Comparison of ENCODE assay signal across 11 cellular contexts in genomic region chr20:32052792-32053362, GRCh38. TPM values are rescaled to one million over a fixed set of nuclear protein-coding genes. Genes with fewer than 3 reads are reported as not detected.
DNase-seq lines count a peak whose midpoint lies in the region; ATAC-seq and TF ChIP-seq lines count a peak whose summit lies in the region.
"Had no signal": no experiment of that assay in that cellular context is flagged by ENCODE, and none has a peak within 500 bp of the region (broad histone marks: within the 10 kb centered on the region; RNA-seq: fewer than 3 reads in every experiment).

No MANE protein-coding gene starts in this region.

- POLR2A ChIA-PET in MCF 10A (lab: Yijun Ruan, JAX): no interaction called here

- no peaks in the 10 kb centered on the region for H3K9me3 ChIP-seq in breast epithelium
- no peaks in the 10 kb centered on the region for H3K9me3 ChIP-seq in lower lobe of right lung
- H3K9me3 ChIP-seq in vagina: no peaks in the 10 kb centered on the region

- H3K27ac Mint-ChIP-seq in MCF 10A (ENCODE audit: low read depth, unreplicated experiment) (no peak overlapping the region), mesothelial cell of epicardium (no peak overlapping the region)
- H3K27ac Mint-ChIP-seq in central memory CD8-positive, alpha-beta T cell (ENCODE audit: low read depth): no peak overlapping the region
- H3K27ac Mint-ChIP-seq: brain had no signal

- DNase-seq in breast epithelium (ENCODE audit: low spot score in 2 of 2) (no peak), MCF 10A (ENCODE audit: unreplicated experiment) (no peak), lower lobe of right lung (peak; percentile 90), vagina (ENCODE audit: extremely low spot score in 2 of 2) (no peak), SHP77 treated with DMSO at 0.1 percent for 48 hours (lab: John Stamatoyannopoulos, UW) (no peak), mesothelial cell of epicardium (ENCODE audit: low spot score in 2 of 2, unreplicated experiment in 2 of 2) (no peak)
- no peak for DNase-seq in central memory CD8-positive, alpha-beta T cell (ENCODE audit: low spot score in 2 of 2)

- H3K9me3 Mint-ChIP-seq in MCF 10A (ENCODE audit: unreplicated experiment) (no peaks in the 10 kb centered on the region), mesothelial cell of epicardium (no peaks in the 10 kb centered on the region)
- H3K9me3 Mint-ChIP-seq in central memory CD8-positive, alpha-beta T cell: no peaks in the 10 kb centered on the region

- TF ChIP-seq POLR2A in breast epithelium (IDR thresholded peaks at IDR 0.05) (no peak), vagina (IDR thresholded peaks at IDR 0.05) (no peak)

- intact Hi-C loops in breast epithelium (cut with DNase I; ENCODE audit: low total_unique reads) (no loop called here), MCF 10A (cut with micrococcal nuclease) (no loop called here), lower lobe of right lung (cut with DNase I) (no loop called here), vagina (cut with DNase I) (no loop called here)

- no peaks in the 10 kb centered on the region for H3K4me1 Mint-ChIP-seq in MCF 10A (ENCODE audit: insufficient read depth, unreplicated experiment)
- peaks cover 14% of the 10 kb centered on the region for H3K4me1 Mint-ChIP-seq in central memory CD8-positive, alpha-beta T cell
- peaks cover 4% of the 10 kb centered on the region for H3K4me1 Mint-ChIP-seq in mesothelial cell of epicardium

- H3K4me3 Mint-ChIP-seq in MCF 10A (ENCODE audit: unreplicated experiment) (no peak overlapping the region), mesothelial cell of epicardium (no peak overlapping the region)
- peak overlapping the region; percentile 43 for H3K4me3 Mint-ChIP-seq in central memory CD8-positive, alpha-beta T cell

- H3K27me3 Mint-ChIP-seq in MCF 10A (ENCODE audit: insufficient read depth, unreplicated experiment) (peaks cover 72% of the 10 kb centered on the region), mesothelial cell of epicardium (ENCODE audit: low read depth) (peaks cover 91% of the 10 kb centered on the region)
- H3K27me3 Mint-ChIP-seq in central memory CD8-positive, alpha-beta T cell: peaks cover 94% of the 10 kb centered on the region

- no TSS peak for BruUV-seq in MCF 10A (replicated peaks; lab: Mats Ljungman, UMichigan)

- ATAC-seq in central memory CD8-positive, alpha-beta T cell (replicated peaks; ENCODE audit: extremely low read depth, poor library complexity, severe bottlenecking): peak; percentile 24
- ATAC-seq in lower lobe of right lung: peak; percentile 69 to 86
- no peak for ATAC-seq in HG03095 (IDR thresholded peaks at IDR 0.05; ENCODE audit: unreplicated experiment)

- CTCF ChIA-PET in MCF 10A (lab: Yijun Ruan, JAX): interaction anchor here (0.7 to 2.7 kb wide), 2 partner anchors 22 to 102 kb away, joined by 6 to 15 read pairs; no protein-coding TSS in a partner anchor

- H3K4me3 ChIP-seq in breast epithelium: peak overlapping the region; percentile 18 to 60 (median 52)
- peak overlapping the region; percentile 53 for H3K4me3 ChIP-seq in lower lobe of right lung
- H3K4me3 ChIP-seq in vagina: peak overlapping the region; percentile 34 to 35

- H3K36me3 Mint-ChIP-seq in MCF 10A (ENCODE audit: insufficient read depth, unreplicated experiment) (no peaks in the 10 kb centered on the region), mesothelial cell of epicardium (no peaks in the 10 kb centered on the region)
- H3K36me3 Mint-ChIP-seq in central memory CD8-positive, alpha-beta T cell (ENCODE audit: insufficient read depth): peaks cover 3% of the 10 kb centered on the region

- TF ChIP-seq CTCF in breast epithelium (IDR thresholded peaks at IDR 0.05): no peak
- no peak for TF ChIP-seq CTCF in MCF 10A (IDR thresholded peaks at IDR 0.05; ENCODE audit: unreplicated experiment)
- no peak for TF ChIP-seq CTCF in lower lobe of right lung (IDR thresholded peaks at IDR 0.05)
- TF ChIP-seq CTCF in vagina (IDR thresholded peaks at IDR 0.05): no peak
- no peak for TF ChIP-seq CTCF in mesothelial cell of epicardium (IDR thresholded peaks at IDR 0.05; ENCODE audit: unreplicated experiment)

- H3K27me3 ChIP-seq in breast epithelium: peaks cover 3 to 55% of the 10 kb centered on the region in 2 donors
- peaks cover 42% of the 10 kb centered on the region for H3K27me3 ChIP-seq in lower lobe of right lung (ENCODE audit: low read depth)
- H3K27me3 ChIP-seq in vagina: no peaks in the 10 kb centered on the region

- H3K36me3 ChIP-seq in breast epithelium (no peaks in the 10 kb centered on the region), lower lobe of right lung (no peaks in the 10 kb centered on the region), vagina (no peaks in the 10 kb centered on the region)

- H3K4me1 ChIP-seq in breast epithelium: no peaks in the 10 kb centered on the region
- H3K4me1 ChIP-seq in lower lobe of right lung: peaks cover 12% of the 10 kb centered on the region
- H3K4me1 ChIP-seq in vagina: peaks cover 20% of the 10 kb centered on the region

- H3K27ac ChIP-seq in breast epithelium (no peak overlapping the region), lower lobe of right lung (peak overlapping the region; percentile 84), vagina (no peak overlapping the region)
- H3K27ac ChIP-seq: C4-2B had no signal

RNA-seq across cellular contexts. Expression of gene HCK, which starts 0.8 kb away (rescaled TPM):
- 10 to 100 TPM; 10.2 to 27.4 (median 16.0) TPM for total RNA-seq in breast epithelium
- not detected in 2 replicates for total RNA-seq in MCF 10A (2022)
- total RNA-seq in lower lobe of right lung: 99.9 TPM
- total RNA-seq in vagina: 10.1 TPM
- not detected in 3 replicates for total RNA-seq in mesothelial cell of epicardium
- total RNA-seq: lung microvascular endothelial cell had no signal

RNA-seq across cellular contexts. Expression of gene CCM2L, which starts 42.6 kb away (rescaled TPM):
- total RNA-seq in breast epithelium (1 to 10 TPM; 2.8 to 9.2 (median 4.6) TPM), MCF 10A (2022) (not detected in 2 replicates), lower lobe of right lung (18.8 TPM), vagina (8.6 TPM), mesothelial cell of epicardium (0.16 to 0.38 TPM in 2 of 3 replicates, not detected in the other)

RNA-seq across cellular contexts. Expression of gene TM9SF4, which starts 56.6 kb away (rescaled TPM):
- total RNA-seq in breast epithelium: 10 to 100 TPM; 20.2 to 28.5 (median 26.9) TPM
- 50.6 and 52.3 TPM in 2 replicates for total RNA-seq in MCF 10A (2022)
- total RNA-seq in lower lobe of right lung: 49.7 TPM
- total RNA-seq in vagina: 32.2 TPM
- 77.8 to 82.2 TPM (median 80.2 TPM) in 3 replicates for total RNA-seq in mesothelial cell of epicardium

Comparison
In these comparisons a context has a peak if more than half of its experiments do, and no peak if none do; other contexts are left out.
1. RNA of gene HCK, which starts 0.8 kb away (total RNA-seq): 99.9 TPM in lower lobe of right lung (single experiment), 10.2 to 27.4 TPM in breast epithelium and 10.1 TPM in vagina (single experiment); not detected in MCF 10A and not detected in mesothelial cell of epicardium; every median in the first group is over 10 times any median in the second.
2. Peak in every context shown above with its lines, with median percentiles within 50 percentile points of each other: H3K4me3 ChIP-seq.